In genomic region chr12:14283489-14284144, GRCh38 we compare ENCODE assay signal across 9 cellular contexts.
DNase-seq lines count a peak whose midpoint lies in the region; ATAC-seq and TF ChIP-seq lines count a peak whose summit lies in the region.
"Had no signal": no experiment of that assay in that cellular context is flagged by ENCODE, and none has a peak within 500 bp of the region (broad histone marks: within the 10 kb centered on the region; RNA-seq: fewer than 3 reads in every experiment).

No MANE protein-coding gene starts in this region.

- H3K4me2 ChIP-seq in mesenchymal stem cell (ENCODE audit: low read length, poor library complexity, severe bottlenecking): no peak overlapping the region

- no peak overlapping the region for H4K91ac ChIP-seq in mesenchymal stem cell (ENCODE audit: low read length)

- no peak overlapping the region for H3K18ac ChIP-seq in mesenchymal stem cell (ENCODE audit: low read depth in 1 of 2, low read length in 2 of 2)

- H3K4me1 ChIP-seq in mesenchymal stem cell (ENCODE audit: control insufficient read depth, insufficient read depth, low read depth, low read length): no peaks in the 10 kb centered on the region

- no peak overlapping the region for H3K9ac ChIP-seq in mesenchymal stem cell (ENCODE audit: low read length)

- H3K23ac ChIP-seq in mesenchymal stem cell (ENCODE audit: low read length in 2 of 2): no peak overlapping the region

- H3K4ac ChIP-seq in mesenchymal stem cell (ENCODE audit: low read depth in 1 of 2, low read length in 2 of 2): no peak overlapping the region

- DNase-seq in GM10266 (ENCODE audit: extremely low spot score) (peak; percentile 34), NAMALWA (ENCODE audit: low spot score) (peak; percentile 74), iPS-NIHi11 (ENCODE audit: low spot score) (peak; percentile 45), head of caudate nucleus (no peak), SW 1271 (lab: John Stamatoyannopoulos, UW) (no peak), mesenchymal stem cell (no peak)
- no peak for DNase-seq in activated CD8-positive, alpha-beta memory T cell treated with anti-CD3 and anti-CD28 coated beads, Interleukin-2, amount 50 U/mL, for 4 hours
- DNase-seq: central memory CD4-positive, alpha-beta T cell had no signal

- no peak overlapping the region for H2BK15ac ChIP-seq in mesenchymal stem cell (ENCODE audit: low read depth, poor library complexity, severe bottlenecking)

- no peak for TF ChIP-seq CTCF in GM10266 (IDR thresholded peaks at IDR 0.05; ENCODE audit: control insufficient read depth, insufficient read depth, low read depth, missing control alignments)

- no peaks in the 10 kb centered on the region for H3K27me3 ChIP-seq in mesenchymal stem cell (ENCODE audit: control insufficient read depth in 1 of 2, insufficient read depth in 1 of 2, low read length in 2 of 2)

- no peak overlapping the region for H2AFZ ChIP-seq in mesenchymal stem cell (ENCODE audit: low read depth, low read length)

- WGBS in mesenchymal stem cell: 56% methylated on average over 5 of the region's 6 CpGs

- intact Hi-C loops in head of caudate nucleus (cut with DNase I): no loop called here

- no peak overlapping the region for H2AK5ac ChIP-seq in mesenchymal stem cell (ENCODE audit: low read length, severe bottlenecking)

- no peak overlapping the region for H3K27ac ChIP-seq in mesenchymal stem cell (ENCODE audit: low read length, poor library complexity, severe bottlenecking)

- no peak overlapping the region for H2BK5ac ChIP-seq in mesenchymal stem cell (ENCODE audit: low read depth, low read length, poor library complexity, severe bottlenecking)

- H3K36me3 ChIP-seq in mesenchymal stem cell (ENCODE audit: control insufficient read depth in 1 of 2, insufficient read depth in 2 of 2, low read depth in 1 of 2, low read length in 2 of 2): no peaks in the 10 kb centered on the region

- H2BK120ac ChIP-seq in mesenchymal stem cell (ENCODE audit: low read depth, low read length): no peak overlapping the region

- peak; percentile 39 for ATAC-seq in GM21825 (IDR thresholded peaks at IDR 0.05; ENCODE audit: unreplicated experiment)

- H3K4me3 ChIP-seq in mesenchymal stem cell (ENCODE audit: insufficient read depth in 1 of 2, low read depth in 1 of 2, low read length in 2 of 2): no peak overlapping the region

- no peak overlapping the region for H3K14ac ChIP-seq in mesenchymal stem cell (ENCODE audit: low read length in 2 of 2)

- peaks cover 3% of the 10 kb centered on the region for H3K9me3 ChIP-seq in mesenchymal stem cell (ENCODE audit: control insufficient read depth, low read length)

- H4K8ac ChIP-seq in mesenchymal stem cell (ENCODE audit: low read length): no peak overlapping the region

- no peaks in the 10 kb centered on the region for H3K79me1 ChIP-seq in mesenchymal stem cell (replicated peaks; ENCODE audit: low read length, poor library complexity, severe bottlenecking)

- H2BK12ac ChIP-seq in mesenchymal stem cell (ENCODE audit: low read length in 2 of 2): no peak overlapping the region

Comparison
In these comparisons a context has a peak if more than half of its experiments do, and no peak if none do; other contexts are left out.
1. DNase-seq: peak in GM10266 (single experiment), NAMALWA (single experiment) and iPS-NIHi11 (single experiment); none in activated CD8-positive, alpha-beta memory T cell treated with anti-CD3 and anti-CD28 coated beads, Interleukin-2, amount 50 U/mL, for 4 hours (single experiment), head of caudate nucleus (0 of 42), SW 1271 (0 of 2) and mesenchymal stem cell (single experiment).